ENCODE assay signal across 8 cellular contexts in genomic region chr9:99905833-99906402, GRCh38. TPM values are rescaled to one million over a fixed set of nuclear protein-coding genes. Genes with fewer than 3 reads are reported as not detected.
DNase-seq lines count a peak whose midpoint lies in the region; ATAC-seq and TF ChIP-seq lines count a peak whose summit lies in the region.

No MANE protein-coding gene starts in this region.

- H3K4me1 Mint-ChIP-seq in activated naive CD4-positive, alpha-beta T cell treated with anti-CD3 and anti-CD28 coated beads for 36 hours (ENCODE audit: low read depth): peaks cover 21% of the 10 kb centered on the region
- peaks cover 19 to 33% of the 10 kb centered on the region in 2 donors for H3K4me1 Mint-ChIP-seq in effector memory CD8-positive, alpha-beta T cell (ENCODE audit: low read depth in 2 of 2)

- no peaks in the 10 kb centered on the region for H3K9me3 ChIP-seq in neural cell (ENCODE audit: low read length)

- H3K9me3 Mint-ChIP-seq in activated naive CD4-positive, alpha-beta T cell treated with anti-CD3 and anti-CD28 coated beads for 36 hours: no peaks in the 10 kb centered on the region
- H3K9me3 Mint-ChIP-seq in effector memory CD8-positive, alpha-beta T cell: no peaks in the 10 kb centered on the region

- H3K27ac ChIP-seq in neural cell (ENCODE audit: low read length): no peak overlapping the region

- H3K27ac Mint-ChIP-seq in activated naive CD4-positive, alpha-beta T cell treated with anti-CD3 and anti-CD28 coated beads for 36 hours: peak overlapping the region; percentile 72
- H3K27ac Mint-ChIP-seq in effector memory CD8-positive, alpha-beta T cell: peak overlapping the region; percentile 98 to 99

- no peak overlapping the region for H3K4me2 ChIP-seq in neural cell (ENCODE audit: low read length)

- H3K27me3 ChIP-seq in neural cell (ENCODE audit: insufficient read depth, low read depth, low read length): peaks cover 5% of the 10 kb centered on the region

- no peak for DNase-seq in activated naive CD4-positive, alpha-beta T cell treated with anti-CD3 and anti-CD28 coated beads for 36 hours
- no peak for DNase-seq in activated naive CD4-positive, alpha-beta T cell treated with anti-CD3 and anti-CD28 coated beads, Interleukin-2, amount 50 U/mL, for 16 hours
- DNase-seq in NCI-H526 treated with DMSO at 0.1 percent for 48 hours (lab: John Stamatoyannopoulos, UW): peak; percentile 3
- DNase-seq in effector memory CD8-positive, alpha-beta T cell: no peak
- DNase-seq in mucosa of gallbladder (ENCODE audit: low spot score): no peak
- DNase-seq in stimulated activated naive CD4-positive, alpha-beta T cell treated with Interleukin-2 at 50 U/mL for 16 hours (lab: John Stamatoyannopoulos, UW): no peak
- no peak for DNase-seq in cortex of kidney (lab: John Stamatoyannopoulos, UW)

- H2AFZ ChIP-seq in neural cell (ENCODE audit: low read depth, low read length): no peak overlapping the region

- H3K79me2 ChIP-seq in neural cell (replicated peaks; ENCODE audit: insufficient read depth, low read length): no peaks in the 10 kb centered on the region

- intact Hi-C loops in activated naive CD4-positive, alpha-beta T cell treated with anti-CD3 and anti-CD28 coated beads for 36 hours (cut with micrococcal nuclease): loop anchor here (1.0 to 10.0 kb wide), 8 partner anchors 49 to 1493 kb away; partner anchors contain the start of genes INVS, MRPL50, NR4A3 and TEX10

- no peak overlapping the region for H3K9ac ChIP-seq in neural cell (ENCODE audit: low read length)

- H3K9me2 ChIP-seq in neural cell (ENCODE audit: insufficient read depth, low read length): no peaks in the 10 kb centered on the region

- no peak for ATAC-seq in effector memory CD8-positive, alpha-beta T cell (replicated peaks)

- TF ChIP-seq CTCF in neural cell (IDR thresholded peaks at IDR 0.05; ENCODE audit: poor library complexity, severe bottlenecking): no peak

- H3K4me3 ChIP-seq in neural cell (ENCODE audit: low read length): peak overlapping the region; percentile 73

- H3K27me3 Mint-ChIP-seq in activated naive CD4-positive, alpha-beta T cell treated with anti-CD3 and anti-CD28 coated beads for 36 hours (ENCODE audit: low read depth): no peaks in the 10 kb centered on the region
- peaks cover 0 to 7% of the 10 kb centered on the region in 2 donors for H3K27me3 Mint-ChIP-seq in effector memory CD8-positive, alpha-beta T cell

- no peaks in the 10 kb centered on the region for H3K36me3 ChIP-seq in neural cell (ENCODE audit: insufficient read depth, low read length)

- H3F3A ChIP-seq in neural cell (ENCODE audit: insufficient read depth, low read length, poor library complexity, severe bottlenecking): no peaks in the 10 kb centered on the region

- CTCF ChIA-PET in activated naive CD4-positive, alpha-beta T cell treated with anti-CD3 and anti-CD28 coated beads for 36 hours (lab: Charles Lee): interaction anchor here (0.7 to 2.8 kb wide), 4 partner anchors 54 to 97 kb away, joined by 3 to 8 read pairs (median 6); no protein-coding TSS in a partner anchor

- no peaks in the 10 kb centered on the region for H4K20me1 ChIP-seq in neural cell (ENCODE audit: insufficient read depth)

- TF ChIP-seq RAD21 in neural cell (conservative IDR thresholded peaks at IDR 0.05): no peak

- TF ChIP-seq EP300 in neural cell (conservative IDR thresholded peaks at IDR 0.05; ENCODE audit: poor library complexity, severe bottlenecking): no peak

- peak overlapping the region; percentile 95 for H3K4me3 Mint-ChIP-seq in activated naive CD4-positive, alpha-beta T cell treated with anti-CD3 and anti-CD28 coated beads for 36 hours
- H3K4me3 Mint-ChIP-seq in effector memory CD8-positive, alpha-beta T cell: peak overlapping the region; percentile 92 to 97

- no peaks in the 10 kb centered on the region for H3K36me3 Mint-ChIP-seq in activated naive CD4-positive, alpha-beta T cell treated with anti-CD3 and anti-CD28 coated beads for 36 hours (ENCODE audit: low read depth)
- peaks cover 19% of the 10 kb centered on the region for H3K36me3 Mint-ChIP-seq in effector memory CD8-positive, alpha-beta T cell (ENCODE audit: insufficient read depth)

TF ChIP-seq in neural cell, 6 proteins besides CTCF, POLR2A, EP300 and RAD21:
- TF ChIP-seq POLR2AphosphoS5 (IDR thresholded peaks at IDR 0.05): no peak
- TF ChIP-seq MXI1 (conservative IDR thresholded peaks at IDR 0.05; ENCODE audit: poor library complexity, severe bottlenecking): no peak
- no peak for TF ChIP-seq TAF1 (IDR thresholded peaks at IDR 0.05; ENCODE audit: low read depth)
- no peak for TF ChIP-seq SMC3 (conservative IDR thresholded peaks at IDR 0.05; ENCODE audit: poor library complexity)
- no peak for TF ChIP-seq EZH2 (IDR thresholded peaks at IDR 0.05; ENCODE audit: borderline replicate concordance, insufficient read depth, low read length, poor library complexity, severe bottlenecking)
- TF ChIP-seq REST (IDR thresholded peaks at IDR 0.05; ENCODE audit: borderline replicate concordance): no peak

RNA-seq across cellular contexts. Expression of gene STX17, which starts 0.5 kb away (rescaled TPM):
- 10 to 100 TPM; 28.1 to 31.6 TPM for total RNA-seq in activated naive CD4-positive, alpha-beta T cell treated with anti-CD3 and anti-CD28 coated beads for 36 hours
- 3.0 and 3.3 TPM in 2 replicates for polyA plus RNA-seq in neural cell
- polyA minus RNA-seq in neural cell: 6.9 and 8.0 TPM in 2 replicates
- 29.5 TPM for total RNA-seq in mucosa of gallbladder
